ENCODE assay signal across 1 cellular context in genomic region chr22:46338636-46339035, GRCh38.
TF ChIP-seq lines count a peak whose summit lies in the region.

No MANE protein-coding gene starts in this region.

TF ChIP-seq in K562, 482 proteins besides CTCF, POLR2A, EP300 and RAD21 (continued from another document):
- TF ChIP-seq, protein P1, sequence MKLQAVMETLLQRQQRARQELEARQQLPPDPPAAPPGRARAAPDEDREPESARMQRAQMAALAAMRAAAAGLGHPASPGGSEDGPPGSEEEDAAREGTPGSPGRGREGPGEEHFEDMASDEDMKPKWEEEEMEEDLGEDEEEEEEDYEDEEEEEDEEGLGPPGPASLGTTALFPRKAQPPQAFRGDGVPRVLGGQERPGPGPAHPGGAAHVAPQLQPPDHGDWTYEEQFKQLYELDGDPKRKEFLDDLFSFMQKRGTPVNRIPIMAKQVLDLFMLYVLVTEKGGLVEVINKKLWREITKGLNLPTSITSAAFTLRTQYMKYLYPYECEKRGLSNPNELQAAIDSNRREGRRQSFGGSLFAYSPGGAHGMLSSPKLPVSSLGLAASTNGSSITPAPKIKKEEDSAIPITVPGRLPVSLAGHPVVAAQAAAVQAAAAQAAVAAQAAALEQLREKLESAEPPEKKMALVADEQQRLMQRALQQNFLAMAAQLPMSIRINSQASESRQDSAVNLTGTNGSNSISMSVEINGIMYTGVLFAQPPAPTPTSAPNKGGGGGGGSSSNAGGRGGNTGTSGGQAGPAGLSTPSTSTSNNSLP (IDR thresholded peaks at IDR 0.05; ENCODE audit: borderline replicate concordance, low read depth, low read length), result no peak
- TF ChIP-seq C11orf30 (IDR thresholded peaks at IDR 0.05; ENCODE audit: low read depth), result 0 out of 2 replicates have a peak, but pooled peaks have one; percentile 7
- no peak for TF ChIP-seq PHB (CRISPR knock-in tag; IDR thresholded peaks at IDR 0.05)
- TF ChIP-seq, protein P2, sequence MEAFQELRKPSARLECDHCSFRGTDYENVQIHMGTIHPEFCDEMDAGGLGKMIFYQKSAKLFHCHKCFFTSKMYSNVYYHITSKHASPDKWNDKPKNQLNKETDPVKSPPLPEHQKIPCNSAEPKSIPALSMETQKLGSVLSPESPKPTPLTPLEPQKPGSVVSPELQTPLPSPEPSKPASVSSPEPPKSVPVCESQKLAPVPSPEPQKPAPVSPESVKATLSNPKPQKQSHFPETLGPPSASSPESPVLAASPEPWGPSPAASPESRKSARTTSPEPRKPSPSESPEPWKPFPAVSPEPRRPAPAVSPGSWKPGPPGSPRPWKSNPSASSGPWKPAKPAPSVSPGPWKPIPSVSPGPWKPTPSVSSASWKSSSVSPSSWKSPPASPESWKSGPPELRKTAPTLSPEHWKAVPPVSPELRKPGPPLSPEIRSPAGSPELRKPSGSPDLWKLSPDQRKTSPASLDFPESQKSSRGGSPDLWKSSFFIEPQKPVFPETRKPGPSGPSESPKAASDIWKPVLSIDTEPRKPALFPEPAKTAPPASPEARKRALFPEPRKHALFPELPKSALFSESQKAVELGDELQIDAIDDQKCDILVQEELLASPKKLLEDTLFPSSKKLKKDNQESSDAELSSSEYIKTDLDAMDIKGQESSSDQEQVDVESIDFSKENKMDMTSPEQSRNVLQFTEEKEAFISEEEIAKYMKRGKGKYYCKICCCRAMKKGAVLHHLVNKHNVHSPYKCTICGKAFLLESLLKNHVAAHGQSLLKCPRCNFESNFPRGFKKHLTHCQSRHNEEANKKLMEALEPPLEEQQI (IDR thresholded peaks at IDR 0.05), result no peak
- TF ChIP-seq ZNF589 (CRISPR knock-in tag; IDR thresholded peaks at IDR 0.05; ENCODE audit: low read depth), result no peak
- no peak for TF ChIP-seq MYC (IDR thresholded peaks at IDR 0.05; ENCODE audit: low read depth, low read length)
- no peak for TF ChIP-seq MYC (CRISPR knock-in tag; IDR thresholded peaks at IDR 0.05; ENCODE audit: borderline replicate concordance, low read depth)
- no peak for TF ChIP-seq ELF4 (CRISPR knock-in tag; IDR thresholded peaks at IDR 0.05)
- TF ChIP-seq TBL1XR1 (IDR thresholded peaks at IDR 0.05; ENCODE audit: low read length in 2 of 2), result no peak
- no peak for TF ChIP-seq NR2F6 (CRISPR knock-in tag; IDR thresholded peaks at IDR 0.05)
